ENCODE assay signal across 23 cellular contexts in genomic region chr1:178960781-178961180, GRCh38.
"Had no signal": no experiment of that assay in that cellular context is flagged by ENCODE, and none has a peak within 500 bp of the region (broad histone marks: within the 10 kb centered on the region; RNA-seq: fewer than 3 reads in every experiment).

No MANE protein-coding gene starts in this region.

- H3K4me2 ChIP-seq: hepatocyte had no signal

- H3K9me3 Mint-ChIP-seq: stimulated activated effector memory CD8-positive, alpha-beta T cell treated with anti-CD3 and anti-CD28 coated beads, Interleukin-12 subunit alpha, Interleukin-12 subunit beta, amount 100 ng/mL, for 72 hours; type B pancreatic cell had no signal

- H3K4me3 ChIP-seq: colonic mucosa, gastroesophageal sphincter, heart left ventricle, hepatocyte, sigmoid colon, stomach, testis, tibial artery had no signal

- H3K27ac Mint-ChIP-seq: naive thymus-derived CD8-positive, alpha-beta T cell; progenitor cell of endocrine pancreas; stimulated activated effector memory CD8-positive, alpha-beta T cell treated with anti-CD3 and anti-CD28 coated beads, Interleukin-12 subunit alpha, Interleukin-12 subunit beta, amount 100 ng/mL, for 72 hours; type B pancreatic cell had no signal

- H3K27me3 ChIP-seq: colonic mucosa, foreskin keratinocyte, gastroesophageal sphincter, heart left ventricle, hepatocyte, sigmoid colon, stomach, testis, tibial artery had no signal

- H3K9ac ChIP-seq: parathyroid adenoma had no signal

- DNase-seq: colonic mucosa; dermis blood vessel endothelial cell; foreskin keratinocyte; heart left ventricle; kidney; mesendoderm; naive thymus-derived CD8-positive, alpha-beta T cell; occipital lobe; sigmoid colon; stimulated activated CD4-positive, alpha-beta T cell treated with anti-CD3 and anti-CD28 coated beads, Interleukin-2, amount 100 ng/mL, for 24 hours; stimulated activated CD4-positive, alpha-beta T cell treated with anti-CD3 and anti-CD28 coated beads, Interleukin-4, amount 100 ng/mL, for 24 hours; stimulated activated naive CD4-positive, alpha-beta T cell treated with Interleukin-2 at 50 U/mL for 16 hours; stomach; substantia nigra; testis had no signal

- H3K36me3 Mint-ChIP-seq: stimulated activated effector memory CD8-positive, alpha-beta T cell treated with anti-CD3 and anti-CD28 coated beads, Interleukin-12 subunit alpha, Interleukin-12 subunit beta, amount 100 ng/mL, for 72 hours; type B pancreatic cell had no signal

- H2AFZ ChIP-seq: hepatocyte, parathyroid adenoma had no signal

- H3K27ac ChIP-seq: colonic mucosa, foreskin keratinocyte, gastroesophageal sphincter, heart left ventricle, hepatocyte, parathyroid adenoma, sigmoid colon, stomach, testis, tibial artery had no signal

- H3K4me3 Mint-ChIP-seq: naive thymus-derived CD8-positive, alpha-beta T cell; stimulated activated effector memory CD8-positive, alpha-beta T cell treated with anti-CD3 and anti-CD28 coated beads, Interleukin-12 subunit alpha, Interleukin-12 subunit beta, amount 100 ng/mL, for 72 hours; type B pancreatic cell had no signal

- H3K9me3 ChIP-seq: colonic mucosa, testis had no signal

- H3K36me3 ChIP-seq: colonic mucosa, gastroesophageal sphincter, heart left ventricle, sigmoid colon, stomach, tibial artery had no signal

- H3K4me1 ChIP-seq: colonic mucosa, foreskin keratinocyte, parathyroid adenoma had no signal

- H3K79me2 ChIP-seq: hepatocyte, parathyroid adenoma had no signal

- ATAC-seq: foreskin keratinocyte; gastroesophageal sphincter; heart left ventricle; left lobe of liver; naive thymus-derived CD8-positive, alpha-beta T cell; stimulated activated effector memory CD8-positive, alpha-beta T cell treated with anti-CD3 and anti-CD28 coated beads, Interleukin-12 subunit alpha, Interleukin-12 subunit beta, amount 100 ng/mL, for 72 hours had no signal

- H3K27me3 Mint-ChIP-seq: type B pancreatic cell had no signal
